ENCODE assay signal across 11 cellular contexts in genomic region chr16:67943619-67944503, GRCh38. TPM values are rescaled to one million over a fixed set of nuclear protein-coding genes. Genes with fewer than 3 reads are reported as not detected.
DNase-seq lines count a peak whose midpoint lies in the region; ATAC-seq and TF ChIP-seq lines count a peak whose summit lies in the region.
"Had no signal": no experiment of that assay in that cellular context is flagged by ENCODE, and none has a peak within 500 bp of the region (broad histone marks: within the 10 kb centered on the region; RNA-seq: fewer than 3 reads in every experiment).

Gene LCAT (minus strand): TSS chr16:67944120. CDS start chr16:67944101, 19 bp downstream.

- CTCF ChIA-PET in AG04450 (lab: Charles Lee): interaction anchor here (0.6 to 0.7 kb wide), 3 partner anchors 26 to 369 kb away, joined by 3 to 11 read pairs (median 7); no protein-coding TSS in a partner anchor

- H3K36me3 Mint-ChIP-seq in neural crest cell (ENCODE audit: low read depth): no peaks in the 10 kb centered on the region

- H3K9me3 Mint-ChIP-seq in neural crest cell: no peaks in the 10 kb centered on the region
- H3K9me3 Mint-ChIP-seq: CD4-positive, alpha-beta T cell had no signal

- no peaks in the 10 kb centered on the region for H3K27me3 ChIP-seq in AG04450 (ENCODE audit: control insufficient read depth, insufficient read depth, low read length)
- no peaks in the 10 kb centered on the region for H3K27me3 ChIP-seq in WERI-Rb-1 (ENCODE audit: insufficient read depth, low read depth, severe bottlenecking)
- H3K27me3 ChIP-seq in foreskin keratinocyte: no peaks in the 10 kb centered on the region

- POLR2A ChIA-PET in AG04450 (lab: Yijun Ruan, JAX): no interaction called here

- no peak within 1 kb of the TSS for H3K4me3 ChIP-seq in AG04450 (ENCODE audit: low read depth, low read length)
- H3K4me3 ChIP-seq in WERI-Rb-1 (ENCODE audit: low read depth, low read length): no peak within 1 kb of the TSS
- H3K4me3 ChIP-seq: GM23248 had no signal

- DNase-seq in AG04450 (ENCODE audit: low read depth, low spot score) (no peak), WERI-Rb-1 (no peak), foreskin keratinocyte (no peak), neural crest cell (ENCODE audit: low read depth, low spot score) (no peak), NCI-H510A (lab: John Stamatoyannopoulos, UW) (no peak), GDM1 (lab: John Stamatoyannopoulos, UW) (no peak)
- DNase-seq: CD4-positive, alpha-beta T cell; GM23248; NCI-H1694 had no signal

- ATAC-seq in foreskin keratinocyte: no peak
- no peak for ATAC-seq in GM18907 (IDR thresholded peaks at IDR 0.05; ENCODE audit: unreplicated experiment)
- no peak for ATAC-seq in GM21786 (IDR thresholded peaks at IDR 0.05; ENCODE audit: unreplicated experiment)

- no peaks in the 10 kb centered on the region; the same call in 1 of the 2 replicates for H3K9me3 ChIP-seq in AG04450 (ENCODE audit: control insufficient read depth, insufficient read depth, low read length)
- H3K9me3 ChIP-seq in WERI-Rb-1 (ENCODE audit: severe bottlenecking): no peaks in the 10 kb centered on the region

- peak within 1 kb of the TSS; percentile 21 for H3K27ac ChIP-seq in AG04450 (ENCODE audit: low read depth, low read length)
- no peak within 1 kb of the TSS for H3K27ac ChIP-seq in WERI-Rb-1
- H3K27ac ChIP-seq in foreskin keratinocyte: no peak within 1 kb of the TSS
- H3K27ac ChIP-seq: GM23248 had no signal

- H3K36me3 ChIP-seq in WERI-Rb-1: peaks cover 7% of the 10 kb centered on the region

- H3K4me3 Mint-ChIP-seq in neural crest cell: peak within 1 kb of the TSS; percentile 29
- H3K4me3 Mint-ChIP-seq: CD4-positive, alpha-beta T cell had no signal

- H3K4me1 Mint-ChIP-seq in neural crest cell: peaks cover 9% of the 10 kb centered on the region

- peak within 1 kb of the TSS; percentile 6 for H3K27ac Mint-ChIP-seq in neural crest cell (ENCODE audit: unreplicated experiment)
- H3K27ac Mint-ChIP-seq: CD4-positive, alpha-beta T cell had no signal

- no peaks in the 10 kb centered on the region for H3K27me3 Mint-ChIP-seq in neural crest cell (ENCODE audit: low read depth)
- H3K27me3 Mint-ChIP-seq: CD4-positive, alpha-beta T cell had no signal

- H3K4me1 ChIP-seq in foreskin keratinocyte: no peaks in the 10 kb centered on the region

- no peak for TF ChIP-seq CTCF in AG04450 (IDR thresholded peaks at IDR 0.05; ENCODE audit: low read depth, low read length)
- TF ChIP-seq CTCF in WERI-Rb-1 (IDR thresholded peaks at IDR 0.05; ENCODE audit: low read depth, low read length): 0 out of 2 replicates have a peak, but pooled peaks have one; percentile 13
- TF ChIP-seq CTCF in foreskin keratinocyte (conservative IDR thresholded peaks at IDR 0.05): no peak
- TF ChIP-seq CTCF in neural crest cell (conservative IDR thresholded peaks at IDR 0.05): no peak

RNA-seq across cellular contexts. Expression of gene LCAT, which starts in this region (rescaled TPM):
- polyA plus RNA-seq in AG04450 (2011; rRNA removed): 5.2 and 7.9 TPM in 2 replicates
- 4.0 and 6.1 TPM in 2 replicates for polyA minus RNA-seq in AG04450 (2011; rRNA and poly(A)+ RNA removed)
- total RNA-seq in foreskin keratinocyte: 19.2 and 24.8 TPM in 2 replicates
- 25.6 and 29.9 TPM in 2 replicates for polyA plus RNA-seq in foreskin keratinocyte
- total RNA-seq in neural crest cell: 16.6 and 17.6 TPM in 2 replicates
